8 cellular contexts compared by ENCODE assay signal in genomic region chr12:53268009-53268636, GRCh38. TPM values are rescaled to one million over a fixed set of nuclear protein-coding genes. Genes with fewer than 3 reads are reported as not detected.
DNase-seq lines count a peak whose midpoint lies in the region; ATAC-seq, FAIRE-seq and TF ChIP-seq lines count a peak whose summit lies in the region.

Gene ESPL1, plus strand, starts transcription at chr12:53268299. Its CDS starts 468 bp downstream, at chr12:53268767.

- TF ChIP-seq CTCF in WERI-Rb-1 (IDR thresholded peaks at IDR 0.05; ENCODE audit: low read depth, low read length) (peak; percentile 39), bronchial epithelial cell (IDR thresholded peaks at IDR 0.05; ENCODE audit: insufficient read depth, low read length, severe bottlenecking) (no peak)

- H3K27me3 ChIP-seq in WERI-Rb-1 (ENCODE audit: insufficient read depth, low read depth, severe bottlenecking) (no peaks in the 10 kb centered on the region), bronchial epithelial cell (ENCODE audit: control insufficient read depth, insufficient read depth, low read length) (no peaks in the 10 kb centered on the region)

- peak within 1 kb of the TSS; percentile 83 for H3K4me3 ChIP-seq in WERI-Rb-1 (ENCODE audit: low read depth, low read length)
- H3K4me3 ChIP-seq in bronchial epithelial cell (ENCODE audit: low read depth, low read length): peak within 1 kb of the TSS; percentile 62

- in situ Hi-C loops in ACHN (cut with HindIII; ENCODE audit: low pct_ligation_motif_present, low pct_unique_long_range_greater_than_20kb, low sequenced_read_pairs): no loop called here

- H3K36me3 ChIP-seq in WERI-Rb-1 (peaks cover 41% of the 10 kb centered on the region), bronchial epithelial cell (ENCODE audit: control insufficient read depth, insufficient read depth, low read length) (no peaks in the 10 kb centered on the region)

- no peaks in the 10 kb centered on the region for H3K9me3 ChIP-seq in WERI-Rb-1 (ENCODE audit: severe bottlenecking)

- ATAC-seq in GM18519 (IDR thresholded peaks at IDR 0.05; ENCODE audit: low FRiP score, unreplicated experiment) (peak; percentile 83), HG03039 (IDR thresholded peaks at IDR 0.05; ENCODE audit: unreplicated experiment) (peak; percentile 76)

- FAIRE-seq in bronchial epithelial cell (lab: Jason Lieb, UNC): no peak

- peak; percentile 85 for DNase-seq in ACHN
- DNase-seq in NCI-H2196 (lab: John Stamatoyannopoulos, UW; ENCODE audit: unreplicated experiment): peak; percentile 71
- DNase-seq in WERI-Rb-1: peak; percentile 81
- DNase-seq in bronchial epithelial cell (ENCODE audit: low read depth): peak; percentile 66
- peak; percentile 78 for DNase-seq in iris pigment epithelial cell (ENCODE audit: low read depth)
- DNase-seq in stimulated activated CD4-positive, alpha-beta T cell treated with anti-CD3 and anti-CD28 coated beads, Interleukin-15, amount 100 ng/mL, for 24 hours: peak; percentile 93

- H3K27ac ChIP-seq in WERI-Rb-1: peak within 1 kb of the TSS; percentile 83

RNA-seq across cellular contexts. Expression of gene ESPL1, which starts in this region (rescaled TPM):
- 0.26 and 1.4 TPM in 2 replicates for total RNA-seq in bronchial epithelial cell

Comparison
In these comparisons a context has a peak if more than half of its experiments do, and no peak if none do; other contexts are left out.
1. Peak in every context shown above with its lines: DNase-seq, ATAC-seq, H3K4me3 ChIP-seq and H3K27ac ChIP-seq.